In the genomic region with DNA sequence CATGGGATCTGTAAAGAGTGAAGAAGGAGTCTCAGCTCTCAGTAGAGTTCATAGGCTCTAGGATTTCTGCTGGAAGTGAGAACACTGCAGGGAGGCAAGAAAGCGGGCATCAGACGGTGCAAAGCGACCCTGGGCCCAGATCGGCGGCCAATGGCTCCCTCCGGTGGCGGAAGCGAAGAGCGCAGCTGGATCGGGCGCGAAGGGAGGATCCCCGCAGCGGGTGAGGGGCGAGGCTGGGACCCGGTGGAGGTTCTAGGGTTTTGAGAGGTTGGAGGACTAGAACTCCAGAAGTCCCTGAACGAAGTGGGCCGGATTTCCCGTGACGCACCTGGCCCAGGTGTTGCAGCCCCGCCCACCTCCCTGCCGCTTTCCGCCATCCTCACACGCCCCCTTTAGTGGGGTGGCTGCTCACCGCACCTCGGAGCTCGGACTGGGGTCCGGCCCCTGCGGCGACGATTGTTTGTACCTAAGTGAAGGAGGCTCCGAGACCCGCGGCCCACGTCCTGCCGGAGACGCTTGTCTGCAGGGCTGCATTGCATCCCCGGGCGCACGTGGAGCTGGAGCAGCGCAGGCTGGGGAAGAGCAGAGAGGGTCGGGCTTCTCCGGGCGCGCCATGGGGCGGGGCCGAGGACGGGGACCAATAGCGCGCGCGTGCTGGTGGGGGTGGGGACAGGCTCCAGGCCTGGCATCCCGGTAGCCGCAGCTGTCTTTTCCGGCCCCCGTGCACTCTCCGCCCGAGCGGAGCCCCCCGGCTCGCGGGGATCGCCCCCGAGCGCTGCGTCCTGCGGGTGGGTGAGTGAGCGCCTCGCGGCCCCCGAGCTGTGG, we compare ENCODE assay signal across 8 cellular contexts. TPM values are rescaled to one million over a fixed set of nuclear protein-coding genes. Genes with fewer than 3 reads are reported as not detected.
DNase-seq lines count a peak whose midpoint lies in the region; ATAC-seq and TF ChIP-seq lines count a peak whose summit lies in the region.

A gene with protein sequence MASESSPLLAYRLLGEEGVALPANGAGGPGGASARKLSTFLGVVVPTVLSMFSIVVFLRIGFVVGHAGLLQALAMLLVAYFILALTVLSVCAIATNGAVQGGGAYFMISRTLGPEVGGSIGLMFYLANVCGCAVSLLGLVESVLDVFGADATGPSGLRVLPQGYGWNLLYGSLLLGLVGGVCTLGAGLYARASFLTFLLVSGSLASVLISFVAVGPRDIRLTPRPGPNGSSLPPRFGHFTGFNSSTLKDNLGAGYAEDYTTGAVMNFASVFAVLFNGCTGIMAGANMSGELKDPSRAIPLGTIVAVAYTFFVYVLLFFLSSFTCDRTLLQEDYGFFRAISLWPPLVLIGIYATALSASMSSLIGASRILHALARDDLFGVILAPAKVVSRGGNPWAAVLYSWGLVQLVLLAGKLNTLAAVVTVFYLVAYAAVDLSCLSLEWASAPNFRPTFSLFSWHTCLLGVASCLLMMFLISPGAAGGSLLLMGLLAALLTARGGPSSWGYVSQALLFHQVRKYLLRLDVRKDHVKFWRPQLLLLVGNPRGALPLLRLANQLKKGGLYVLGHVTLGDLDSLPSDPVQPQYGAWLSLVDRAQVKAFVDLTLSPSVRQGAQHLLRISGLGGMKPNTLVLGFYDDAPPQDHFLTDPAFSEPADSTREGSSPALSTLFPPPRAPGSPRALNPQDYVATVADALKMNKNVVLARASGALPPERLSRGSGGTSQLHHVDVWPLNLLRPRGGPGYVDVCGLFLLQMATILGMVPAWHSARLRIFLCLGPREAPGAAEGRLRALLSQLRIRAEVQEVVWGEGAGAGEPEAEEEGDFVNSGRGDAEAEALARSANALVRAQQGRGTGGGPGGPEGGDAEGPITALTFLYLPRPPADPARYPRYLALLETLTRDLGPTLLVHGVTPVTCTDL (plus strand): TSS at position 666 of the 825 bp plus-strand sequence. CDS start 1,485 bp downstream, outside the sequence.

- no peaks in the 10 kb centered on the region for H3K27me3 Mint-ChIP-seq in naive thymus-derived CD8-positive, alpha-beta T cell
- H3K27me3 Mint-ChIP-seq in stimulated activated naive B cell treated with anti-CD40 and anti-IgM and Interleukin-4, amounts not matched to agents 10 μg/mL and 1 μg/mL and 100 μg/mL, for 72 hours, result no peaks in the 10 kb centered on the region

- TF ChIP-seq CTCF in RWPE1 (conservative IDR thresholded peaks at IDR 0.05; ENCODE audit: low read depth) (peak; percentile 97), fibroblast of mammary gland (conservative IDR thresholded peaks at IDR 0.05; ENCODE audit: control insufficient read depth, insufficient read depth, low read depth, low read length) (peak; percentile 76)

- H3K9me3 Mint-ChIP-seq in naive thymus-derived CD8-positive, alpha-beta T cell, result no peaks in the 10 kb centered on the region
- no peaks in the 10 kb centered on the region for H3K9me3 Mint-ChIP-seq in stimulated activated naive B cell treated with anti-CD40 and anti-IgM and Interleukin-4, amounts not matched to agents 10 μg/mL and 1 μg/mL and 100 μg/mL, for 72 hours

- H3K4me3 Mint-ChIP-seq in naive thymus-derived CD8-positive, alpha-beta T cell, result peak within 1 kb of the TSS; percentile 87 to 95 (median 92)
- H3K4me3 Mint-ChIP-seq in stimulated activated naive B cell treated with anti-CD40 and anti-IgM and Interleukin-4, amounts not matched to agents 10 μg/mL and 1 μg/mL and 100 μg/mL, for 72 hours, result peak within 1 kb of the TSS; percentile 91 to 100

- CTCF ChIA-PET in RWPE1 (lab: Yijun Ruan, JAX), result interaction anchor here (0.5 to 3.4 kb wide), 28 partner anchors 9 to 1261 kb away, joined by 3 to 40 read pairs (median 4); partner anchors contain the start of genes EPO and POP7

- peaks cover 0 to 21% (median under 1%) of the 10 kb centered on the region in 3 donors for H3K36me3 Mint-ChIP-seq in naive thymus-derived CD8-positive, alpha-beta T cell
- H3K36me3 Mint-ChIP-seq in stimulated activated naive B cell treated with anti-CD40 and anti-IgM and Interleukin-4, amounts not matched to agents 10 μg/mL and 1 μg/mL and 100 μg/mL, for 72 hours, result peaks cover 19 to 22% of the 10 kb centered on the region in 2 donors

- POLR2A ChIA-PET in RWPE1 (lab: Yijun Ruan, JAX; ENCODE audit: low non-redundant PET), result interaction anchor here (1.7 kb wide), 1 partner anchor 147 kb away, joined by 7 read pairs; the partner anchor contains the start of gene POP7
- POLR2A ChIA-PET in naive thymus-derived CD8-positive, alpha-beta T cell (lab: Charles Lee), result interaction anchor here (0.6 to 4.4 kb wide), 18 partner anchors 9 to 770 kb away, joined by 3 to 33 read pairs (median 5); partner anchors contain the start of genes FBXO24, LRCH4, MOSPD3 and POP7

- H3K4me1 Mint-ChIP-seq in naive thymus-derived CD8-positive, alpha-beta T cell, result peaks cover 12 to 39% (median 28%) of the 10 kb centered on the region in 4 donors
- peaks cover 22 to 44% of the 10 kb centered on the region in 2 donors for H3K4me1 Mint-ChIP-seq in stimulated activated naive B cell treated with anti-CD40 and anti-IgM and Interleukin-4, amounts not matched to agents 10 μg/mL and 1 μg/mL and 100 μg/mL, for 72 hours

- ATAC-seq in GM21737 (IDR thresholded peaks at IDR 0.05; ENCODE audit: unreplicated experiment), result peak; percentile 90
- ATAC-seq in naive thymus-derived CD8-positive, alpha-beta T cell, result peak; percentile 92 to 95
- peak; percentile 95 for ATAC-seq in stimulated activated naive B cell treated with anti-CD40 and anti-IgM and Interleukin-4, amounts not matched to agents 10 μg/mL and 1 μg/mL and 100 μg/mL, for 72 hours (replicated peaks)

- peak within 1 kb of the TSS; percentile 79 to 98 (median 90) for H3K27ac Mint-ChIP-seq in naive thymus-derived CD8-positive, alpha-beta T cell
- peak within 1 kb of the TSS; percentile 89 for H3K27ac Mint-ChIP-seq in stimulated activated naive B cell treated with anti-CD40 and anti-IgM and Interleukin-4, amounts not matched to agents 10 μg/mL and 1 μg/mL and 100 μg/mL, for 72 hours

- peak; percentile 84 for DNase-seq in DMS53 treated with DMSO at 0.1 percent for 48 hours (lab: John Stamatoyannopoulos, UW; ENCODE audit: unreplicated experiment)
- peak; percentile 90 for DNase-seq in LHCN-M2 (ENCODE audit: low read depth)
- DNase-seq in RWPE1 (ENCODE audit: low spot score), result peak; percentile 97
- peak; percentile 67 to 73 for DNase-seq in activated T-helper 1 cell treated with anti-CD3 and anti-CD28 coated beads, Interleukin-2, amount 50 U/mL, for 16 hours (ENCODE audit: low read depth in 1 of 2, low spot score in 1 of 2)
- peak; percentile 83 for DNase-seq in fibroblast of mammary gland (ENCODE audit: low read depth)
- peak; percentile 72 to 90 (median 83) for DNase-seq in naive thymus-derived CD8-positive, alpha-beta T cell
- DNase-seq in stimulated activated naive B cell treated with anti-CD40 and anti-IgM and Interleukin-4, amounts not matched to agents 10 μg/mL and 1 μg/mL and 100 μg/mL, for 72 hours, result peak; percentile 82

- peak within 1 kb of the TSS; percentile 77 for H3K4me3 ChIP-seq in fibroblast of mammary gland (ENCODE audit: control insufficient read depth, low read depth, low read length)

- H3K27ac ChIP-seq in RWPE1, result peak within 1 kb of the TSS; percentile 73

RNA-seq across cellular contexts. Expression of the gene that starts here (rescaled TPM):
- 23.0 and 30.1 TPM in 2 replicates for total RNA-seq in LHCN-M2 (2014; rRNA removed)
- 20.9 TPM for polyA plus RNA-seq in LHCN-M2 (2012)
- 10 to 100 TPM; 66.9 to 74.7 TPM for total RNA-seq in naive thymus-derived CD8-positive, alpha-beta T cell
- 1 to 10 TPM; 6.8 to 9.4 (median 8.0) TPM for polyA plus RNA-seq in naive thymus-derived CD8-positive, alpha-beta T cell

Comparison
In these comparisons a context has a peak if more than half of its experiments do, and no peak if none do; other contexts are left out.
1. Peak in every context shown above with its lines: DNase-seq, ATAC-seq, H3K4me3 ChIP-seq and H3K27ac ChIP-seq.